Comparison of ENCODE assay signal across 8 cellular contexts in the genomic region with DNA sequence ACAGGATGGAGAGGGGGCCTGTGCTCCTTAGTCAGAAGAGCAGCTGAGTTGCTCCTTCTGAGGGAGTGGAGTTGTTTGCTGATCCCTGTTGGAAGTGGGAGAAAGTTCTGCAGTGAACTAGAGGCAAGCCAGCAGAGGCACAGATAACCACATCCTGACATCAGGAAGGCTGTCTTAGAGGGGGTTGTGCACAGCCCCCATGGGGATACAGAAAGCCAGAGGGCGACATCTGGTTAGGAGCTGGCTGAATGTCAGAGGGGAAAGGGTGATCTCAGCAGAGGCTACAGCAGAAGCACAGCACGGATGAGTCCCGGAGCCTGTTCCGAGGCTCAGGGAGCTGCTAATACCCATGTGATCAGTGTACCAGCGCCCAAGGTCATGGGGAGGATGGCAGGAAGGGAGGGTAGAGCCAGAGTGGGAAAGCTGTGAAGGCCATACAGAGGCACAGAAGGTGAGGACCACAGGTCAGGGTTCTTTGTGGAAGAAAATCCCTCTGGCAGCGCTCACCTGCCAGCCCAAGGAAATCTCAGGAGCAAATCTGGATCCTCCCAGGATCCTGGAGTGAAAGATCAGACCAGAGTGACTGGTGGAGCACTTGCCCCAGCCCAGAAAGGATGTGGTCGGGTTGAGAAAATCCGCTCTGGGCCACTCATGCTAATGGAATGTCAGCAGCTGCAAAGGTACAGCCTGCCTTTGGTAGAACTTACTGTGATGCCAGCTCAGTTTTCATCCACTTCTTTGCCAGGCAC.
DNase-seq lines count a peak whose midpoint lies in the region; ATAC-seq, FAIRE-seq and TF ChIP-seq lines count a peak whose summit lies in the region.

No MANE protein-coding gene starts in this region.

- no peak for TF ChIP-seq CTCF in Caco-2 (IDR thresholded peaks at IDR 0.05; ENCODE audit: insufficient read depth in 1 of 2, low read depth in 1 of 2, low read length in 1 of 2, severe bottlenecking in 1 of 2, unreplicated experiment in 1 of 2)

- POLR2A ChIA-PET in Caco-2 (lab: Charles Lee), result interaction anchor here (0.8 kb wide), 1 partner anchor 13 kb away, joined by 4 read pairs; no protein-coding TSS in a partner anchor

- ATAC-seq in memory B cell (ENCODE audit: low read depth), result no peak
- ATAC-seq in HG02610 (IDR thresholded peaks at IDR 0.05; ENCODE audit: unreplicated experiment), result no peak

- CTCF ChIA-PET in Caco-2 (lab: Charles Lee), result interaction anchor here (0.6 to 1.8 kb wide), 5 partner anchors 12 to 279 kb away, joined by 3 to 6 read pairs (median 5); no protein-coding TSS in a partner anchor

- no peaks in the 10 kb centered on the region for H3K9me3 ChIP-seq in Caco-2

- H3K27ac Mint-ChIP-seq in Caco-2 (ENCODE audit: unreplicated experiment) (peak overlapping the region; percentile 95), memory B cell (peak overlapping the region; percentile 91)
- peak overlapping the region; percentile 74 for H3K27ac Mint-ChIP-seq in dendritic cell treated with granulocyte-macrophage colony-stimulating factor and Interleukin-4, amounts not matched to agents 40 ng/mL and 50 ng/mL, for 4 days

- H3K4me1 Mint-ChIP-seq in Caco-2 (ENCODE audit: low read depth, unreplicated experiment) (peaks cover 56% of the 10 kb centered on the region), memory B cell (peaks cover 37% of the 10 kb centered on the region)
- H3K4me1 Mint-ChIP-seq in dendritic cell treated with granulocyte-macrophage colony-stimulating factor and Interleukin-4, amounts not matched to agents 40 ng/mL and 50 ng/mL, for 4 days (ENCODE audit: low read depth), result peaks cover 76% of the 10 kb centered on the region

- H3K4me3 ChIP-seq in Caco-2 (ENCODE audit: low read depth, low read length), result no peak overlapping the region

- H3K27me3 Mint-ChIP-seq in Caco-2 (ENCODE audit: insufficient read depth, unreplicated experiment) (no peaks in the 10 kb centered on the region), memory B cell (no peaks in the 10 kb centered on the region)
- H3K27me3 Mint-ChIP-seq in dendritic cell treated with granulocyte-macrophage colony-stimulating factor and Interleukin-4, amounts not matched to agents 40 ng/mL and 50 ng/mL, for 4 days, result no peaks in the 10 kb centered on the region

- H3K27me3 ChIP-seq in Caco-2 (replicated peaks; ENCODE audit: control insufficient read depth, insufficient read depth, low read length), result no peaks in the 10 kb centered on the region

- BruUV-seq in Caco-2 (replicated peaks; lab: Mats Ljungman, UMichigan), result TSS peak; percentile 50

- intact Hi-C loops in Caco-2 (cut with micrococcal nuclease; ENCODE audit: unreplicated experiment), result loop anchor here (1.0 kb wide), 1 partner anchor 12 kb away; no protein-coding TSS in a partner anchor
- intact Hi-C loops in dendritic cell treated with granulocyte-macrophage colony-stimulating factor and Interleukin-4, amounts not matched to agents 40 ng/mL and 50 ng/mL, for 4 days (cut with micrococcal nuclease), result no loop called here

- no peak for FAIRE-seq in GM12891 (lab: Jason Lieb, UNC)

- H3K4me1 ChIP-seq in Caco-2, result peaks cover 56% of the 10 kb centered on the region

- DNase-seq in Caco-2 (peak; percentile 74 to 77), NCI-H2171 treated with DMSO at 0.1 percent for 48 hours (lab: John Stamatoyannopoulos, UW) (peak; percentile 91), memory B cell (ENCODE audit: low spot score in 2 of 2) (no peak), GM12891 (ENCODE audit: insufficient read length, low spot score) (no peak)
- DNase-seq in NK-92 treated with Interleukin-12 subunit alpha and Interleukin-12 subunit beta, amount 100 ng/mL, for 24 hours (lab: John Stamatoyannopoulos, UW), result no peak
- DNase-seq in activated effector memory CD4-positive, alpha-beta T cell treated with anti-CD3 and anti-CD28 coated beads, Interleukin-2, amount 50 U/mL, for 16 hours, result no peak

- no peak for TF ChIP-seq POLR2A in GM12891 (IDR thresholded peaks at IDR 0.05; ENCODE audit: low read depth, low read length)

- H3K4me3 Mint-ChIP-seq in Caco-2 (ENCODE audit: unreplicated experiment), result peak overlapping the region; percentile 2
- H3K4me3 Mint-ChIP-seq in dendritic cell treated with granulocyte-macrophage colony-stimulating factor and Interleukin-4, amounts not matched to agents 40 ng/mL and 50 ng/mL, for 4 days, result no peak overlapping the region
- no peak overlapping the region for H3K4me3 Mint-ChIP-seq in memory B cell

- H3K9me3 Mint-ChIP-seq in Caco-2 (ENCODE audit: unreplicated experiment) (no peaks in the 10 kb centered on the region), memory B cell (no peaks in the 10 kb centered on the region)
- no peaks in the 10 kb centered on the region for H3K9me3 Mint-ChIP-seq in dendritic cell treated with granulocyte-macrophage colony-stimulating factor and Interleukin-4, amounts not matched to agents 40 ng/mL and 50 ng/mL, for 4 days

- H3K36me3 ChIP-seq in Caco-2 (ENCODE audit: control insufficient read depth, insufficient read depth, low read length), result peaks cover 1% of the 10 kb centered on the region; the same call in 1 of the 2 replicates

- H3K36me3 Mint-ChIP-seq in Caco-2 (ENCODE audit: insufficient read depth, unreplicated experiment), result peaks cover 48% of the 10 kb centered on the region
- H3K36me3 Mint-ChIP-seq in dendritic cell treated with granulocyte-macrophage colony-stimulating factor and Interleukin-4, amounts not matched to agents 40 ng/mL and 50 ng/mL, for 4 days (ENCODE audit: low read depth), result peaks cover 100% of the 10 kb centered on the region
- peaks cover 29% of the 10 kb centered on the region for H3K36me3 Mint-ChIP-seq in memory B cell

TF ChIP-seq in GM12891, 5 proteins besides CTCF, POLR2A, EP300 and RAD21:
- TF ChIP-seq POLR2AphosphoS5 (IDR thresholded peaks at IDR 0.05; ENCODE audit: low read depth, low read length) (no peak), SPI1 (IDR thresholded peaks at IDR 0.05; ENCODE audit: low read depth, low read length) (no peak), POU2F2 (IDR thresholded peaks at IDR 0.05; ENCODE audit: low read depth, low read length) (no peak), PAX5 (IDR thresholded peaks at IDR 0.05; ENCODE audit: insufficient read depth, low read length, severe bottlenecking) (no peak), TAF1 (IDR thresholded peaks at IDR 0.05; ENCODE audit: low read depth, low read length) (no peak)

Comparison
In these comparisons a context has a peak if more than half of its experiments do, and no peak if none do; other contexts are left out.
1. DNase-seq: peak in Caco-2 (2 of 2) and NCI-H2171 treated with DMSO at 0.1 percent for 48 hours (single experiment); none in memory B cell (0 of 2), GM12891 (single experiment), NK-92 treated with Interleukin-12 subunit alpha and Interleukin-12 subunit beta, amount 100 ng/mL, for 24 hours (single experiment) and activated effector memory CD4-positive, alpha-beta T cell treated with anti-CD3 and anti-CD28 coated beads, Interleukin-2, amount 50 U/mL, for 16 hours (single experiment).
2. Peak in every context shown above with its lines, with median percentiles within 50 percentile points of each other: H3K27ac Mint-ChIP-seq.